8 cellular contexts compared by ENCODE assay signal in genomic region chr12:82358200-82359114, GRCh38. TPM values are rescaled to one million over a fixed set of nuclear protein-coding genes. Genes with fewer than 3 reads are reported as not detected.
A peak's percentile ranks its signal among the peaks of the same experiment; 100 is the strongest.
DNase-seq lines count a peak whose midpoint lies in the region; FAIRE-seq and TF ChIP-seq lines count a peak whose summit lies in the region.

CCDC59 (minus strand) TSS chr12:82358387; CDS start chr12:82358376, 11 bp downstream.
METTL25 (plus strand) TSS chr12:82358529; CDS start chr12:82358566, 37 bp downstream.

- no peaks in the 10 kb centered on the region for H3K27me3 ChIP-seq in H7 (ENCODE audit: control insufficient read depth, insufficient read depth, low read length)
- H3K27me3 ChIP-seq in Loucy (ENCODE audit: insufficient read depth, low read length, poor library complexity, severe bottlenecking), result peaks cover 5% of the 10 kb centered on the region
- H3K27me3 ChIP-seq in neural cell (ENCODE audit: insufficient read depth, low read depth, low read length), result no peaks in the 10 kb centered on the region
- no peaks in the 10 kb centered on the region for H3K27me3 ChIP-seq in stomach

- TF ChIP-seq CTCF in Loucy (conservative IDR thresholded peaks at IDR 0.05; ENCODE audit: low read length) (peak; percentile 91), fibroblast of villous mesenchyme (IDR thresholded peaks at IDR 0.05; ENCODE audit: insufficient read depth, low read depth, low read length) (peak; percentile 87), neural cell (IDR thresholded peaks at IDR 0.05; ENCODE audit: poor library complexity, severe bottlenecking) (peak; percentile 100), stomach (IDR thresholded peaks at IDR 0.05) (peak in 5 of 7 experiments; percentile 98 to 100 (median 99))

- peak within 1 kb of the TSS; percentile 98 for H2AFZ ChIP-seq in Loucy (ENCODE audit: low read length)
- peak within 1 kb of the TSS; percentile 97 for H2AFZ ChIP-seq in neural cell (ENCODE audit: low read depth, low read length)

- peaks cover 8% of the 10 kb centered on the region; the same call in 1 of the 2 replicates for H3K36me3 ChIP-seq in H7 (replicated peaks; ENCODE audit: control insufficient read depth, insufficient read depth, low read length)
- H3K36me3 ChIP-seq in Loucy (ENCODE audit: insufficient read depth, low read length), result peaks cover 13% of the 10 kb centered on the region; the same call in 1 of the 2 replicates
- H3K36me3 ChIP-seq in neural cell (ENCODE audit: insufficient read depth, low read length), result no peaks in the 10 kb centered on the region
- peaks cover 13 to 34% (median 30%) of the 10 kb centered on the region in 4 donors for H3K36me3 ChIP-seq in stomach

- FAIRE-seq in G401.6 (lab: Jason Lieb, UNC), result peak; percentile 82

- H3K79me2 ChIP-seq in Loucy (ENCODE audit: insufficient read depth, low read length) (peaks cover 36% of the 10 kb centered on the region), neural cell (replicated peaks; ENCODE audit: insufficient read depth, low read length) (peaks cover 34% of the 10 kb centered on the region)

- H3K27ac ChIP-seq in neural cell (ENCODE audit: low read length) (peak within 1 kb of the TSS; percentile 97), stomach (peak within 1 kb of the TSS; percentile 93 to 98 (median 95))

- intact Hi-C loops in stomach (cut with DNase I; ENCODE audit: low total_unique reads), result no loop called here

- peak; percentile 91 for DNase-seq in H7
- DNase-seq in activated gamma-delta T cell (lab: John Stamatoyannopoulos, UW), result peak; percentile 77
- peak; percentile 99 for DNase-seq in fibroblast of villous mesenchyme (ENCODE audit: low read depth)
- DNase-seq in stomach, result peak; percentile 97

- H3K9ac ChIP-seq in Loucy (ENCODE audit: low read depth, low read length, poor library complexity, severe bottlenecking) (peak within 1 kb of the TSS; percentile 98), neural cell (ENCODE audit: low read length) (peak within 1 kb of the TSS; percentile 94)

- WGBS in stomach, 5 donors, result 0 to 1% (median 0%) methylated on average over 60 to 61 of the region's 61 CpGs

- TF ChIP-seq EP300 in neural cell (conservative IDR thresholded peaks at IDR 0.05; ENCODE audit: poor library complexity, severe bottlenecking) (peak; percentile 91), stomach (IDR thresholded peaks at IDR 0.05) (no peak)

- TF ChIP-seq POLR2A in Raji (IDR thresholded peaks at IDR 0.05; ENCODE audit: insufficient read depth, low read depth, low read length), result peak; percentile 87
- peak in 2 of 4 donors; percentile 18 to 44 for TF ChIP-seq POLR2A in stomach (IDR thresholded peaks at IDR 0.05)

- H3K4me1 ChIP-seq in Loucy (ENCODE audit: insufficient read depth, low read length, poor library complexity, severe bottlenecking) (peaks cover 42% of the 10 kb centered on the region), stomach (peaks cover 34 to 66% (median 47%) of the 10 kb centered on the region in 4 donors)

- H4K20me1 ChIP-seq in Loucy (ENCODE audit: insufficient read depth, low read length, poor library complexity, severe bottlenecking) (peaks cover 28% of the 10 kb centered on the region), neural cell (ENCODE audit: insufficient read depth) (no peaks in the 10 kb centered on the region)

- H3K9me2 ChIP-seq in Loucy (replicated peaks; ENCODE audit: low read depth, low read length) (no peaks in the 10 kb centered on the region), neural cell (ENCODE audit: insufficient read depth, low read length) (no peaks in the 10 kb centered on the region)

- no peaks in the 10 kb centered on the region for H3K9me3 ChIP-seq in Loucy (ENCODE audit: insufficient read depth, low read depth, low read length)
- no peaks in the 10 kb centered on the region for H3K9me3 ChIP-seq in neural cell (ENCODE audit: low read length)
- H3K9me3 ChIP-seq in stomach, result no peaks in the 10 kb centered on the region

- H3K4me2 ChIP-seq in Loucy (ENCODE audit: low read depth, low read length, poor library complexity, severe bottlenecking), result peak within 1 kb of the TSS; percentile 92
- H3K4me2 ChIP-seq in neural cell (ENCODE audit: low read length), result peak within 1 kb of the TSS; percentile 85

- peak; percentile 71 for TF ChIP-seq RAD21 in neural cell (conservative IDR thresholded peaks at IDR 0.05)

- no peaks in the 10 kb centered on the region for H3F3A ChIP-seq in Loucy (ENCODE audit: low read depth)
- H3F3A ChIP-seq in neural cell (ENCODE audit: insufficient read depth, low read length, poor library complexity, severe bottlenecking), result no peaks in the 10 kb centered on the region

- H3K4me3 ChIP-seq in H7 (ENCODE audit: insufficient read depth, low read depth, low read length) (peak within 1 kb of the TSS; percentile 71), Loucy (ENCODE audit: low read length, poor library complexity, severe bottlenecking) (peak within 1 kb of the TSS; percentile 100), fibroblast of villous mesenchyme (ENCODE audit: low read depth, low read length) (peak within 1 kb of the TSS; percentile 72), neural cell (ENCODE audit: low read length) (peak within 1 kb of the TSS; percentile 79), stomach (peak within 1 kb of the TSS; percentile 76 to 93 (median 88))

TF ChIP-seq in neural cell, 6 proteins besides CTCF, POLR2A, EP300 and RAD21:
- TF ChIP-seq EZH2 (IDR thresholded peaks at IDR 0.05; ENCODE audit: borderline replicate concordance, insufficient read depth, low read length, poor library complexity, severe bottlenecking) (no peak), MXI1 (conservative IDR thresholded peaks at IDR 0.05; ENCODE audit: poor library complexity, severe bottlenecking) (peak; percentile 93), POLR2AphosphoS5 (IDR thresholded peaks at IDR 0.05) (peak; percentile 94), REST (IDR thresholded peaks at IDR 0.05; ENCODE audit: borderline replicate concordance) (peak; percentile 91), TAF1 (IDR thresholded peaks at IDR 0.05; ENCODE audit: low read depth) (peak; percentile 97), SMC3 (conservative IDR thresholded peaks at IDR 0.05; ENCODE audit: poor library complexity) (peak; percentile 86)

RNA-seq across cellular contexts. Expression of gene CCDC59, which starts in this region (rescaled TPM):
- 45.1 and 60.2 TPM in 2 replicates for total RNA-seq in H7 (2014; rRNA removed; shearing (Covaris generic))
- total RNA-seq in fibroblast of villous mesenchyme (41.6 and 47.5 TPM in 2 replicates), stomach (10 to 100 TPM; 19.4 to 75.3 (median 43.9) TPM)
- polyA plus RNA-seq in neural cell (64.5 and 64.6 TPM in 2 replicates), stomach (10 to 100 TPM; 40.0 to 59.3 (median 51.9) TPM)
- 46.5 and 68.5 TPM in 2 replicates for polyA minus RNA-seq in neural cell

RNA-seq across cellular contexts. Expression of gene METTL25, which starts in this region (rescaled TPM):
- total RNA-seq in H7 (2014; rRNA removed; shearing (Covaris generic)), result 4.2 and 6.0 TPM in 2 replicates
- total RNA-seq in fibroblast of villous mesenchyme (9.0 and 13.8 TPM in 2 replicates), stomach (10 to 100 TPM in 4 of 5 donors, 1 to 10 TPM in 1; 3.5 to 26.4 (median 12.2) TPM)
- polyA plus RNA-seq in neural cell (8.2 and 11.1 TPM in 2 replicates), stomach (1 to 10 TPM; 5.0 to 8.1 (median 6.9) TPM)
- 18.7 and 21.2 TPM in 2 replicates for polyA minus RNA-seq in neural cell

Comparison
In these comparisons a context has a peak if more than half of its experiments do, and no peak if none do; other contexts are left out.
1. Peak in every context shown above with its lines: DNase-seq, H3K4me3 ChIP-seq and H3K27ac ChIP-seq.